In the genomic region with DNA sequence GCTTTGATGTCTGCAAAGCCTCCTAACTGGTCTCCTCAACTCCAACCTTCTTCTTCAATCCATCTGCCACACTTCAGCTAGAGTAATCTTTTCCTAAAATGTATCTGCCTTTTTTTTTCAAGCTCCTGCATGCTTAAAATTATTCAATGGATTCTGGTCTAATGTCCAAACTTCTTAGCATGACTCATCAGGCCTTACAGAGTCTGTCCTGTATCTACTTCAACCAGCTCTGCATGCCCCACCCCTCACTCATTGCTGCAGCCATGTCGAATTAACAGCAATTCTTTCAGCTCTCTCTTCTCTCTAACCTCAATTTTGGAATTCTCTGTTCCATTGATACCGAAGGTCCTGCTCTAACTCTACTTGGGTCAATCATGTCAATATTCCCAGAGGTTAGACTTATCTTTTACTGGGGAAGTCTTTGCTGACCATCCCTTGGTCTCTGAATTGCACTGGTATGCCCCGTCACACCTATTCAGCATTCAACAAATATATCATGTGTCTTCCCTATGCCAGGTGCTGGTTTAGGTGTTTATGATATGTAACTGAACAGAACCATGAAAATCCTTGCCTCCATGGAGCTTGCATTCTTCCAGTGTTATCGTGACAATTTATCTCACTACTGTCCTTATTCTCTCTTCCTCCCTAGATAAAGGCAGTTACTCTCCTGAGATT, we compare ENCODE assay signal across 1 cellular context.
A peak's percentile ranks its signal among the peaks of the same experiment; 100 is the strongest.
TF ChIP-seq lines count a peak whose summit lies in the region.

No MANE protein-coding gene starts in this region.

TF ChIP-seq in IMR-90, 13 proteins besides CTCF, POLR2A, EP300 and RAD21:
- TF ChIP-seq RFX5 (IDR thresholded peaks at IDR 0.05; ENCODE audit: low read depth, low read length), result no peak
- peak; percentile 68; the same call in 1 of the 2 replicates for TF ChIP-seq FOS (IDR thresholded peaks at IDR 0.05; ENCODE audit: low read depth, low read length)
